ENCODE assay signal across 8 cellular contexts in the genomic region with DNA sequence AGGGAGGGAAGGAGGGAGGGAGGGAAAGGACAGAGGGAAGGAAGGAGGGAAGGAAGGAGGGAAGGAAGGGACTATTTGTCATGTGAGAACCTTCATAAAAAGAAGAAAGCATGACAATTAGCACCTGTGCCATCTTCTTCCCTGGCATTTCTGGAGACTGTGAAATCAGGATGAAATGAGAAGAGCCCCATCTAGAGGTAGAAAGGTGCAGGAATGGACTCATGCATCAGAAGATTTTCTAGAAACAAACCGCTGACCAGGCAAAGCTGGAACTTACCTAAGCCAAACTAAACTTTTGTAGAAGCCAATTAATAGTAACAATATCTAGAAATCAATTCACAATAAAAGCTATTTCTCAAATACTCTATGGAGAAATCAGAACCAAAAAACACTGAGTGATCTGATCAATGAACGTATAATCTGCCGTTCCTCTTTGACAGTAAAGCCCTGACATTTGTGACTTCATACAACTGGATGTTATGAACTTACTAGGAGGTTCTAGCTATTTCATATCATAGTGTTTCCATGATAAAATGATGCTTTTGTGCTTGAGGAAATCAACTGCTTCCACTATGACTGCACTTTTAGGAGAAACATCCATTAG. TPM values are rescaled to one million over a fixed set of nuclear protein-coding genes. Genes with fewer than 3 reads are reported as not detected.
DNase-seq lines count a peak whose midpoint lies in the region; ATAC-seq, FAIRE-seq and TF ChIP-seq lines count a peak whose summit lies in the region.

No MANE protein-coding gene starts in this region.

- TF ChIP-seq CTCF in C4-2B (conservative IDR thresholded peaks at IDR 0.05) (peak; percentile 83), bronchial epithelial cell (IDR thresholded peaks at IDR 0.05; ENCODE audit: insufficient read depth, low read length, severe bottlenecking) (peak; percentile 77)

- H3K27ac ChIP-seq in C4-2B, result no peak overlapping the region

- ATAC-seq in GM21526 (IDR thresholded peaks at IDR 0.05; ENCODE audit: low FRiP score, unreplicated experiment), result no peak
- no peak for ATAC-seq in GM19467 (IDR thresholded peaks at IDR 0.05; ENCODE audit: unreplicated experiment)
- ATAC-seq in HG02970 (IDR thresholded peaks at IDR 0.05; ENCODE audit: low FRiP score, unreplicated experiment), result no peak

- H3K27me3 ChIP-seq in bronchial epithelial cell (ENCODE audit: control insufficient read depth, insufficient read depth, low read length), result no peaks in the 10 kb centered on the region

- no peak overlapping the region for H3K4me3 ChIP-seq in bronchial epithelial cell (ENCODE audit: low read depth, low read length)

- peak; percentile 42 for DNase-seq in H4 (ENCODE audit: low spot score)
- peak; percentile 47 for DNase-seq in NCI-H345 treated with DMSO at 0.1 percent for 48 hours (lab: John Stamatoyannopoulos, UW; ENCODE audit: unreplicated experiment)
- peak; percentile 61 for DNase-seq in bronchial epithelial cell (ENCODE audit: low read depth)
- peak; percentile 82 for DNase-seq in left kidney (ENCODE audit: low read depth, low spot score)

- no peak for FAIRE-seq in bronchial epithelial cell (lab: Jason Lieb, UNC)

- H3K36me3 ChIP-seq in bronchial epithelial cell (ENCODE audit: control insufficient read depth, insufficient read depth, low read length), result no peaks in the 10 kb centered on the region

RNA-seq across cellular contexts. Expression of a gene that starts 24.4 kb away (rescaled TPM):
- total RNA-seq in H4 (2014; rRNA removed; shearing (Covaris generic)), result 0.10 and 0.16 TPM in 2 replicates
- 0.77 and 1.1 TPM in 2 replicates for total RNA-seq in bronchial epithelial cell
